Comparison of ENCODE assay signal across 20 cellular contexts in genomic region chr17:2103456-2103855, GRCh38. TPM values are rescaled to one million over a fixed set of nuclear protein-coding genes. Genes with fewer than 3 reads are reported as not detected.
DNase-seq lines count a peak whose midpoint lies in the region; ATAC-seq and TF ChIP-seq lines count a peak whose summit lies in the region.
"Had no signal": no experiment of that assay in that cellular context is flagged by ENCODE, and none has a peak within 500 bp of the region (broad histone marks: within the 10 kb centered on the region; RNA-seq: fewer than 3 reads in every experiment).

No MANE protein-coding gene starts in this region.

- H3K36me3 Mint-ChIP-seq in chondrocyte (ENCODE audit: low read depth) (peaks cover 8% of the 10 kb centered on the region), progenitor cell of endocrine pancreas (ENCODE audit: insufficient read depth) (peaks cover 3% of the 10 kb centered on the region)

- no peaks in the 10 kb centered on the region for H3K27me3 Mint-ChIP-seq in chondrocyte (ENCODE audit: low read depth)
- H3K27me3 Mint-ChIP-seq in progenitor cell of endocrine pancreas: no peaks in the 10 kb centered on the region

- H3K9me3 ChIP-seq in uterus: no peaks in the 10 kb centered on the region
- H3K9me3 ChIP-seq: BLaER1 treated with 17β-estradiol and CSF1 and Interleukin-3, amounts not matched to agents 10 nM and 100 nM; Peyer's patch had no signal

- no peak overlapping the region for H3K4me3 ChIP-seq in uterus
- H3K4me3 ChIP-seq: BLaER1 treated with 17β-estradiol and CSF1 and Interleukin-3, amounts not matched to agents 10 nM and 100 nM; GM12878; GM23248; Peyer's patch had no signal

- TF ChIP-seq CTCF in chondrocyte (IDR thresholded peaks at IDR 0.05) (no peak), progenitor cell of endocrine pancreas (IDR thresholded peaks at IDR 0.05; ENCODE audit: unreplicated experiment) (no peak), uterus (IDR thresholded peaks at IDR 0.05) (no peak)

- H3K36me3 ChIP-seq in uterus: no peaks in the 10 kb centered on the region
- H3K36me3 ChIP-seq: Peyer's patch had no signal

- H3K9me3 Mint-ChIP-seq in chondrocyte (ENCODE audit: low read depth) (no peaks in the 10 kb centered on the region), progenitor cell of endocrine pancreas (ENCODE audit: low read depth) (no peaks in the 10 kb centered on the region)

- peaks cover 28% of the 10 kb centered on the region for H3K4me1 Mint-ChIP-seq in chondrocyte (ENCODE audit: low read depth)
- peaks cover 8% of the 10 kb centered on the region for H3K4me1 Mint-ChIP-seq in progenitor cell of endocrine pancreas (ENCODE audit: low read depth)

- no peaks in the 10 kb centered on the region for H3K4me1 ChIP-seq in uterus

- intact Hi-C loops in uterus (cut with DNase I; ENCODE audit: low total_unique reads): no loop called here

- no peaks in the 10 kb centered on the region for H3K27me3 ChIP-seq in uterus
- H3K27me3 ChIP-seq: BLaER1 treated with 17β-estradiol and CSF1 and Interleukin-3, amounts not matched to agents 10 nM and 100 nM; Peyer's patch had no signal

- no peak overlapping the region for H3K4me3 Mint-ChIP-seq in chondrocyte (ENCODE audit: unreplicated experiment)
- H3K4me3 Mint-ChIP-seq in progenitor cell of endocrine pancreas (ENCODE audit: low read depth): no peak overlapping the region

- DNase-seq in activated effector memory CD4-positive, alpha-beta T cell treated with anti-CD3 and anti-CD28 coated beads, Interleukin-2, amount 50 U/mL, for 16 hours: peak; percentile 5
- no peak for DNase-seq in activated effector memory CD4-positive, alpha-beta T cell treated with Interleukin-2 at 50 U/mL for 16 hours
- DNase-seq in chondrocyte (ENCODE audit: low spot score) (no peak), progenitor cell of endocrine pancreas (ENCODE audit: low spot score, unreplicated experiment) (no peak), uterus (no peak), epidermal melanocyte (ENCODE audit: insufficient read length, low spot score) (no peak), NCI-H1417 (lab: John Stamatoyannopoulos, UW) (no peak)
- DNase-seq: 8988T, COR-L47, Karpas-422, NCI-H1105 treated with DMSO at 0.1 percent for 48 hours, NCI-H2029, NCI-H2171 treated with DMSO at 0.1 percent for 48 hours, NCI-H774, Peyer's patch, SHP77 treated with DMSO at 0.1 percent for 48 hours had no signal

- H3K27ac ChIP-seq in uterus: peak overlapping the region; percentile 51 to 63
- H3K27ac ChIP-seq: BLaER1 treated with 17β-estradiol and CSF1 and Interleukin-3, amounts not matched to agents 10 nM and 100 nM; GM23248; Peyer's patch had no signal

- TF ChIP-seq POLR2A in uterus (IDR thresholded peaks at IDR 0.05): no peak

- ATAC-seq in HG02588 (IDR thresholded peaks at IDR 0.05; ENCODE audit: unreplicated experiment): no peak
- ATAC-seq: GM12878 had no signal

- peak overlapping the region; percentile 1 for H3K27ac Mint-ChIP-seq in chondrocyte (ENCODE audit: unreplicated experiment)
- peak overlapping the region; percentile 29 for H3K27ac Mint-ChIP-seq in progenitor cell of endocrine pancreas

RNA-seq across cellular contexts. Expression of gene HIC1, which starts 48.6 kb away (rescaled TPM):
- total RNA-seq in chondrocyte: 3.3 to 9.0 TPM (median 8.8 TPM) in 3 replicates
- 0.69 and 0.86 TPM in 2 replicates for total RNA-seq in progenitor cell of endocrine pancreas
- 10 to 100 TPM; 21.8 to 86.9 (median 54.2) TPM for total RNA-seq in uterus
